8 cellular contexts compared by ENCODE assay signal in the genomic region with DNA sequence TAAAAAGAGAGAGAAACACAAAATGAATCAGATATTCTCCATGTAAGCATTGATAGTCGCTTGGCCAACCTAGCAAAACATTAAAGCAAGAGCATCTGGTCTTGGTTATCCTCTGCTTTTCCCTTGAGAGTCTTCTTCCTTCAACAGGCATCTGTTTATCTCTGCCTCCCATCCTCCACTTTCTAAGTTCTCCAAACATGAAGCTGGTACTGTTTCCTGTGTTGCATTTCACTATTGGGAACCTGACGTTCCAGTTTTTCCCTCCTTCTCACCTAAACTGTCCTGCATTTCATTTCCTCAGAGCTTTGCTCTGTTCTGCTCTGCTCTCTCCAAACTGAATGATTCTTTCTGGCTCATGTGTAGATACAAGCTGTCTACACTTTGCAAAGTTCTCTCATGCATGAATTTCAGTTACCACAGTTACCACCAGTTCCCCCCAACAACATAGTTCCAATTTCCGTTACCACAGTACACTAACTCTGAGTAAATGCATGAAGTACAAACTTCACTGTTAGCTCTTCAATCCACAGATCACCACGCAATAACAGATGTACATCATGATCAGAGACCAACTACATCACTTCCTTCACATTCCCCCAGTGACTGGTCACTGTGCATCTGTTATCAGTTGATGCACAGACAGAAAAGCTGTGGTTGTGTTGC.
DNase-seq lines count a peak whose midpoint lies in the region; ATAC-seq and TF ChIP-seq lines count a peak whose summit lies in the region.

No MANE protein-coding gene starts in this region.

- DNase-seq in AML-193 (lab: John Stamatoyannopoulos, UW) (peak; percentile 78 to 85), SK-N-MC (ENCODE audit: low read depth, low spot score) (peak; percentile 82), middle frontal gyrus (ENCODE audit: extremely low spot score, low spot score) (no peak), smooth muscle cell (lab: John Stamatoyannopoulos, UW; ENCODE audit: unreplicated experiment) (no peak), PC-9 (no peak)
- no peak for DNase-seq in effector CD8-positive, alpha-beta T cell (lab: John Stamatoyannopoulos, UW)

- no TSS peak for BruUV-seq in PC-9 (replicated peaks; lab: Mats Ljungman, UMichigan)

- no peaks in the 10 kb centered on the region for H4K20me1 ChIP-seq in smooth muscle cell (ENCODE audit: low read depth)
- H4K20me1 ChIP-seq in PC-9 (ENCODE audit: insufficient read depth): no peaks in the 10 kb centered on the region

- H3K27ac ChIP-seq in SK-N-MC (peak overlapping the region; percentile 91), smooth muscle cell (ENCODE audit: low read depth) (no peak overlapping the region), PC-9 (no peak overlapping the region)

- CTCF ChIA-PET in PC-9 (lab: Charles Lee): no interaction called here

- POLR2A ChIA-PET in PC-9 (lab: Charles Lee; ENCODE audit: unreplicated experiment): no interaction called here

- H3K79me2 ChIP-seq in smooth muscle cell (ENCODE audit: low read depth): no peaks in the 10 kb centered on the region
- no peaks in the 10 kb centered on the region for H3K79me2 ChIP-seq in PC-9 (ENCODE audit: low read depth)

- no peaks in the 10 kb centered on the region for H3K9me3 ChIP-seq in SK-N-MC (ENCODE audit: low read depth, low read length)
- no peaks in the 10 kb centered on the region for H3K9me3 ChIP-seq in smooth muscle cell (replicated peaks; ENCODE audit: low read depth)
- no peaks in the 10 kb centered on the region for H3K9me3 ChIP-seq in PC-9 (ENCODE audit: insufficient read depth, low read depth)

- H3K9ac ChIP-seq in SK-N-MC (ENCODE audit: insufficient read length): no peak overlapping the region
- H3K9ac ChIP-seq in smooth muscle cell (ENCODE audit: low read depth): no peak overlapping the region

- H3K4me2 ChIP-seq in smooth muscle cell: no peak overlapping the region
- H3K4me2 ChIP-seq in PC-9: no peak overlapping the region

- H3K4me3 ChIP-seq in SK-N-MC (peak overlapping the region; percentile 67), smooth muscle cell (no peak overlapping the region), PC-9 (no peak overlapping the region)

- H3K36me3 ChIP-seq in SK-N-MC (ENCODE audit: insufficient read depth, low read length) (no peaks in the 10 kb centered on the region), smooth muscle cell (ENCODE audit: low read depth) (no peaks in the 10 kb centered on the region), PC-9 (ENCODE audit: low read depth) (no peaks in the 10 kb centered on the region)

- H3K9me2 ChIP-seq in PC-9 (ENCODE audit: insufficient read depth): no peaks in the 10 kb centered on the region

- TF ChIP-seq CTCF in smooth muscle cell (IDR thresholded peaks at IDR 0.05; ENCODE audit: borderline replicate concordance, insufficient read depth, poor library complexity, severe bottlenecking) (no peak), PC-9 (conservative IDR thresholded peaks at IDR 0.05) (no peak)

- no peaks in the 10 kb centered on the region for H3K27me3 ChIP-seq in smooth muscle cell (ENCODE audit: low read depth)
- H3K27me3 ChIP-seq in PC-9 (ENCODE audit: insufficient read depth, low read depth): no peaks in the 10 kb centered on the region

- intact Hi-C loops in PC-9 (cut with micrococcal nuclease; ENCODE audit: unreplicated experiment): no loop called here

- no peak overlapping the region for H2AFZ ChIP-seq in smooth muscle cell (ENCODE audit: low read depth)
- no peak overlapping the region for H2AFZ ChIP-seq in PC-9

- 75% methylated on average over 4 of the region's 4 CpGs for WGBS in smooth muscle cell (ENCODE audit: low lambda C conversion rate)

- H3F3A ChIP-seq in smooth muscle cell (ENCODE audit: low read depth) (no peaks in the 10 kb centered on the region), PC-9 (ENCODE audit: insufficient read depth, low read depth) (no peaks in the 10 kb centered on the region)

- ATAC-seq in HG03045 (IDR thresholded peaks at IDR 0.05; ENCODE audit: unreplicated experiment): peak; percentile 96

- peak; percentile 2 for TF ChIP-seq POLR2A in GM19099 (IDR thresholded peaks at IDR 0.05; ENCODE audit: extremely low read depth, insufficient read length, low read depth)

- no peaks in the 10 kb centered on the region for H3K4me1 ChIP-seq in smooth muscle cell (ENCODE audit: low read depth)
- H3K4me1 ChIP-seq in PC-9 (replicated peaks; ENCODE audit: insufficient read depth): no peaks in the 10 kb centered on the region

Comparison
In these comparisons a context has a peak if more than half of its experiments do, and no peak if none do; other contexts are left out.
1. DNase-seq: peak in AML-193 (2 of 2) and SK-N-MC (single experiment); none in middle frontal gyrus (single experiment), smooth muscle cell (single experiment), PC-9 (0 of 2) and effector CD8-positive, alpha-beta T cell (single experiment).